Comparison of ENCODE assay signal across 10 cellular contexts in genomic region chr1:17122449-17123194, GRCh38. TPM values are rescaled to one million over a fixed set of nuclear protein-coding genes. Genes with fewer than 3 reads are reported as not detected.
DNase-seq lines count a peak whose midpoint lies in the region; ATAC-seq and TF ChIP-seq lines count a peak whose summit lies in the region.
"Had no signal": no experiment of that assay in that cellular context is flagged by ENCODE, and none has a peak within 500 bp of the region (broad histone marks: within the 10 kb centered on the region; RNA-seq: fewer than 3 reads in every experiment).

No MANE protein-coding gene starts in this region.

- DNase-seq in NCI-H524 (lab: John Stamatoyannopoulos, UW): peak; percentile 37 to 65
- DNase-seq in NCI-H524 treated with DMSO at 0.1 percent for 48 hours (lab: John Stamatoyannopoulos, UW): no peak
- DNase-seq in MV-4-11 (lab: John Stamatoyannopoulos, UW): peak; percentile 45
- peak; percentile 70 for DNase-seq in choroid plexus epithelial cell (ENCODE audit: low read depth)
- no peak for DNase-seq in progenitor cell of endocrine pancreas (ENCODE audit: low spot score, unreplicated experiment)
- no peak for DNase-seq in stimulated activated effector memory CD8-positive, alpha-beta T cell treated with anti-CD3 and anti-CD28 coated beads, Interleukin-12 subunit alpha, Interleukin-12 subunit beta, amount 100 ng/mL, for 72 hours (ENCODE audit: low spot score in 2 of 2)

- H3K27me3 Mint-ChIP-seq in progenitor cell of endocrine pancreas: peaks cover 45% of the 10 kb centered on the region

- H3K4me3 Mint-ChIP-seq in progenitor cell of endocrine pancreas (ENCODE audit: low read depth): no peak overlapping the region
- H3K4me3 Mint-ChIP-seq in stimulated activated effector memory CD8-positive, alpha-beta T cell treated with anti-CD3 and anti-CD28 coated beads, Interleukin-12 subunit alpha, Interleukin-12 subunit beta, amount 100 ng/mL, for 72 hours: no peak overlapping the region

- TF ChIP-seq CTCF in choroid plexus epithelial cell (conservative IDR thresholded peaks at IDR 0.05; ENCODE audit: low read depth, low read length) (no peak), progenitor cell of endocrine pancreas (IDR thresholded peaks at IDR 0.05; ENCODE audit: unreplicated experiment) (no peak)

- no peak overlapping the region for H3K4me3 ChIP-seq in choroid plexus epithelial cell (ENCODE audit: low read depth, low read length)
- H3K4me3 ChIP-seq: left lung had no signal

- no peak for ATAC-seq in stimulated activated effector memory CD8-positive, alpha-beta T cell treated with anti-CD3 and anti-CD28 coated beads, Interleukin-12 subunit alpha, Interleukin-12 subunit beta, amount 100 ng/mL, for 72 hours
- ATAC-seq in HG03432 (IDR thresholded peaks at IDR 0.05; ENCODE audit: unreplicated experiment) (no peak), GM19467 (IDR thresholded peaks at IDR 0.05; ENCODE audit: unreplicated experiment) (no peak)
- ATAC-seq: left lung, sciatic nerve had no signal

- peak overlapping the region; percentile 72 for H3K27ac Mint-ChIP-seq in progenitor cell of endocrine pancreas
- H3K27ac Mint-ChIP-seq in stimulated activated effector memory CD8-positive, alpha-beta T cell treated with anti-CD3 and anti-CD28 coated beads, Interleukin-12 subunit alpha, Interleukin-12 subunit beta, amount 100 ng/mL, for 72 hours: no peak overlapping the region

- H3K4me1 Mint-ChIP-seq in progenitor cell of endocrine pancreas (ENCODE audit: low read depth): peaks cover 4% of the 10 kb centered on the region
- H3K4me1 Mint-ChIP-seq in stimulated activated effector memory CD8-positive, alpha-beta T cell treated with anti-CD3 and anti-CD28 coated beads, Interleukin-12 subunit alpha, Interleukin-12 subunit beta, amount 100 ng/mL, for 72 hours: peaks cover 11% of the 10 kb centered on the region

- H3K36me3 Mint-ChIP-seq in progenitor cell of endocrine pancreas (ENCODE audit: insufficient read depth): no peaks in the 10 kb centered on the region
- H3K36me3 Mint-ChIP-seq in stimulated activated effector memory CD8-positive, alpha-beta T cell treated with anti-CD3 and anti-CD28 coated beads, Interleukin-12 subunit alpha, Interleukin-12 subunit beta, amount 100 ng/mL, for 72 hours: no peaks in the 10 kb centered on the region

- H3K9me3 Mint-ChIP-seq in progenitor cell of endocrine pancreas (ENCODE audit: low read depth): no peaks in the 10 kb centered on the region
- no peaks in the 10 kb centered on the region for H3K9me3 Mint-ChIP-seq in stimulated activated effector memory CD8-positive, alpha-beta T cell treated with anti-CD3 and anti-CD28 coated beads, Interleukin-12 subunit alpha, Interleukin-12 subunit beta, amount 100 ng/mL, for 72 hours

RNA-seq across cellular contexts. Expression of gene PADI2, which starts 3.4 kb away (rescaled TPM):
- total RNA-seq in progenitor cell of endocrine pancreas: 0.50 and 0.87 TPM in 2 replicates

Comparison
In these comparisons a context has a peak if more than half of its experiments do, and no peak if none do; other contexts are left out.
1. DNase-seq: peak in NCI-H524 (2 of 2), MV-4-11 (single experiment) and choroid plexus epithelial cell (single experiment); none in NCI-H524 treated with DMSO at 0.1 percent for 48 hours (single experiment), progenitor cell of endocrine pancreas (single experiment) and stimulated activated effector memory CD8-positive, alpha-beta T cell treated with anti-CD3 and anti-CD28 coated beads, Interleukin-12 subunit alpha, Interleukin-12 subunit beta, amount 100 ng/mL, for 72 hours (0 of 2).